Comparison of ENCODE assay signal across 8 cellular contexts in genomic region chr19:49590071-49590970, GRCh38. TPM values are rescaled to one million over a fixed set of nuclear protein-coding genes. Genes with fewer than 3 reads are reported as not detected.
DNase-seq lines count a peak whose midpoint lies in the region; ATAC-seq, FAIRE-seq and TF ChIP-seq lines count a peak whose summit lies in the region.

No MANE protein-coding gene starts in this region.

- H3K4me3 ChIP-seq in A549 (peak overlapping the region; percentile 63), WI38 (ENCODE audit: low read depth, low read length) (peak overlapping the region; percentile 65), bronchial epithelial cell (ENCODE audit: low read depth, low read length) (peak overlapping the region; percentile 45), smooth muscle cell (peak overlapping the region; percentile 85)

- H3K27ac ChIP-seq in A549 (peak overlapping the region; percentile 97 to 99), smooth muscle cell (ENCODE audit: low read depth) (peak overlapping the region; percentile 52)

- H3K4me2 ChIP-seq in A549 (peak overlapping the region; percentile 93), smooth muscle cell (peak overlapping the region; percentile 95)

- TF ChIP-seq POLR2A in A549 (IDR thresholded peaks at IDR 0.05; ENCODE audit: low read length), result peak; percentile 75
- peak; percentile 90 for TF ChIP-seq POLR2A in GM18526 (IDR thresholded peaks at IDR 0.05; ENCODE audit: extremely low read depth, insufficient read length)

- TF ChIP-seq CTCF in A549 (IDR thresholded peaks at IDR 0.05), result no peak; the same call in 2 of the 3 replicates
- no peak for TF ChIP-seq CTCF in WI38 (IDR thresholded peaks at IDR 0.05; ENCODE audit: low read depth, low read length)
- peak; percentile 5 for TF ChIP-seq CTCF in bronchial epithelial cell (IDR thresholded peaks at IDR 0.05; ENCODE audit: insufficient read depth, low read length, severe bottlenecking)
- TF ChIP-seq CTCF in smooth muscle cell (IDR thresholded peaks at IDR 0.05; ENCODE audit: borderline replicate concordance, insufficient read depth, poor library complexity, severe bottlenecking), result no peak

- peak overlapping the region; percentile 9 for H2AFZ ChIP-seq in smooth muscle cell (ENCODE audit: low read depth)

- ATAC-seq in A549, result peak; percentile 49 to 84
- ATAC-seq in HG03095 (IDR thresholded peaks at IDR 0.05; ENCODE audit: unreplicated experiment), result peak; percentile 47

- peaks cover 8% of the 10 kb centered on the region for H3F3A ChIP-seq in smooth muscle cell (ENCODE audit: low read depth)

- H4K20me1 ChIP-seq in smooth muscle cell (ENCODE audit: low read depth), result peaks cover 27% of the 10 kb centered on the region

- DNase-seq in A549 (ENCODE audit: low read depth in 1 of 2, low spot score in 1 of 2) (peak; percentile 97 to 99), NCI-H2227 (lab: John Stamatoyannopoulos, UW; ENCODE audit: unreplicated experiment) (peak; percentile 94), bronchial epithelial cell (ENCODE audit: low read depth) (peak; percentile 92), iPS-NIHi7 (ENCODE audit: extremely low spot score) (peak; percentile 95), smooth muscle cell (lab: John Stamatoyannopoulos, UW; ENCODE audit: unreplicated experiment) (peak; percentile 86)

- POLR2A ChIA-PET in A549 (lab: Yijun Ruan, JAX), result interaction anchor here (0.6 to 3.1 kb wide), 7 partner anchors 10 to 94 kb away, joined by 3 to 45 read pairs (median 5); partner anchors contain the start of genes NOSIP, PRRG2, RPS11 and RRAS

- H3K4me1 ChIP-seq in A549, result peaks cover 11% of the 10 kb centered on the region
- H3K4me1 ChIP-seq in smooth muscle cell (ENCODE audit: low read depth), result no peaks in the 10 kb centered on the region

- CTCF ChIA-PET in A549 (lab: Yijun Ruan, JAX), result interaction anchor here (0.7 to 3.3 kb wide), 4 partner anchors 10 to 91 kb away, joined by 3 to 18 read pairs (median 4); partner anchors contain the start of genes NOSIP and PRRG2

- FAIRE-seq in A549 (lab: Jason Lieb, UNC), result peak; percentile 13
- FAIRE-seq in bronchial epithelial cell (lab: Jason Lieb, UNC), result no peak

- H3K36me3 ChIP-seq in bronchial epithelial cell (ENCODE audit: control insufficient read depth, insufficient read depth, low read length), result peaks cover 10% of the 10 kb centered on the region
- no peaks in the 10 kb centered on the region for H3K36me3 ChIP-seq in smooth muscle cell (ENCODE audit: low read depth)

- H3K9me3 ChIP-seq in A549, result no peaks in the 10 kb centered on the region
- H3K9me3 ChIP-seq in smooth muscle cell (replicated peaks; ENCODE audit: low read depth), result no peaks in the 10 kb centered on the region

- under 1% methylated on average over 41 of the region's 58 CpGs for WGBS in A549 (ENCODE audit: missing lambda C conversion rate)
- 2% methylated on average over 53 of the region's 58 CpGs for WGBS in smooth muscle cell (ENCODE audit: low lambda C conversion rate)

- peak overlapping the region; percentile 45 for H3K9ac ChIP-seq in smooth muscle cell (ENCODE audit: low read depth)

- no peak for TF ChIP-seq EP300 in A549 (IDR thresholded peaks at IDR 0.05)

- peaks cover 31% of the 10 kb centered on the region for H3K79me2 ChIP-seq in smooth muscle cell (ENCODE audit: low read depth)

- no peak for TF ChIP-seq RAD21 in A549 (conservative IDR thresholded peaks at IDR 0.05 in 1 of 2, IDR thresholded peaks at IDR 0.05 in 1 of 2)

- no peaks in the 10 kb centered on the region for H3K27me3 ChIP-seq in bronchial epithelial cell (ENCODE audit: control insufficient read depth, insufficient read depth, low read length)
- no peaks in the 10 kb centered on the region for H3K27me3 ChIP-seq in smooth muscle cell (ENCODE audit: low read depth)

TF ChIP-seq in A549, 52 proteins besides CTCF, POLR2A, EP300 and RAD21 (continues in another document):
- TF ChIP-seq MYC (IDR thresholded peaks at IDR 0.05; ENCODE audit: borderline replicate concordance, low read length), result peak; percentile 49; the same call in 1 of the 2 replicates
- TF ChIP-seq, protein P1, sequence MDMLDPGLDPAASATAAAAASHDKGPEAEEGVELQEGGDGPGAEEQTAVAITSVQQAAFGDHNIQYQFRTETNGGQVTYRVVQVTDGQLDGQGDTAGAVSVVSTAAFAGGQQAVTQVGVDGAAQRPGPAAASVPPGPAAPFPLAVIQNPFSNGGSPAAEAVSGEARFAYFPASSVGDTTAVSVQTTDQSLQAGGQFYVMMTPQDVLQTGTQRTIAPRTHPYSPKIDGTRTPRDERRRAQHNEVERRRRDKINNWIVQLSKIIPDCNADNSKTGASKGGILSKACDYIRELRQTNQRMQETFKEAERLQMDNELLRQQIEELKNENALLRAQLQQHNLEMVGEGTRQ (IDR thresholded peaks at IDR 0.05), result no peak
- TF ChIP-seq, protein P2, sequence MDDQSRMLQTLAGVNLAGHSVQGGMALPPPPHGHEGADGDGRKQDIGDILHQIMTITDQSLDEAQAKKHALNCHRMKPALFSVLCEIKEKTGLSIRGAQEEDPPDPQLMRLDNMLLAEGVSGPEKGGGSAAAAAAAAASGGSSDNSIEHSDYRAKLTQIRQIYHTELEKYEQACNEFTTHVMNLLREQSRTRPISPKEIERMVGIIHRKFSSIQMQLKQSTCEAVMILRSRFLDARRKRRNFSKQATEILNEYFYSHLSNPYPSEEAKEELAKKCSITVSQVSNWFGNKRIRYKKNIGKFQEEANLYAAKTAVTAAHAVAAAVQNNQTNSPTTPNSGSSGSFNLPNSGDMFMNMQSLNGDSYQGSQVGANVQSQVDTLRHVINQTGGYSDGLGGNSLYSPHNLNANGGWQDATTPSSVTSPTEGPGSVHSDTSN (IDR thresholded peaks at IDR 0.05), result peak; percentile 22; the same call in 1 of the 2 replicates
- TF ChIP-seq GATA3 (IDR thresholded peaks at IDR 0.05; ENCODE audit: borderline replicate concordance), result peak; percentile 28; the same call in 1 of the 2 replicates
- TF ChIP-seq, protein P3, sequence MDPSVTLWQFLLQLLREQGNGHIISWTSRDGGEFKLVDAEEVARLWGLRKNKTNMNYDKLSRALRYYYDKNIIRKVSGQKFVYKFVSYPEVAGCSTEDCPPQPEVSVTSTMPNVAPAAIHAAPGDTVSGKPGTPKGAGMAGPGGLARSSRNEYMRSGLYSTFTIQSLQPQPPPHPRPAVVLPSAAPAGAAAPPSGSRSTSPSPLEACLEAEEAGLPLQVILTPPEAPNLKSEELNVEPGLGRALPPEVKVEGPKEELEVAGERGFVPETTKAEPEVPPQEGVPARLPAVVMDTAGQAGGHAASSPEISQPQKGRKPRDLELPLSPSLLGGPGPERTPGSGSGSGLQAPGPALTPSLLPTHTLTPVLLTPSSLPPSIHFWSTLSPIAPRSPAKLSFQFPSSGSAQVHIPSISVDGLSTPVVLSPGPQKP (IDR thresholded peaks at IDR 0.05; ENCODE audit: low read depth, low read length), result no peak

RNA-seq across cellular contexts. Expression of gene PRR12, which starts 0.7 kb away (rescaled TPM):
- 0.78 and 1.6 TPM in 2 replicates for polyA plus RNA-seq in A549 (2011; rRNA removed)
- polyA plus RNA-seq in A549 (2012; cell fraction: cytosol; rRNA removed), result 3.9 and 5.4 TPM in 2 replicates
- 12.6 and 13.4 TPM in 2 replicates for polyA plus RNA-seq in A549 (2012; cell fraction: nucleus; rRNA removed)
- polyA plus RNA-seq in A549 (2017; fragmentation: RNase III; extraction: RNeasy Plus Mini Kit Qiagen cat#74134 plus additional on column Dnase treatment), result 13.0 to 16.3 TPM (median 15.6 TPM) in 3 replicates
- 0.83 and 2.8 TPM in 2 replicates for polyA minus RNA-seq in A549 (2011; rRNA and poly(A)+ RNA removed)
- 0.79 and 1.9 TPM in 2 replicates for total RNA-seq in bronchial epithelial cell
- 2.9 and 4.5 TPM in 2 replicates for total RNA-seq in smooth muscle cell
- polyA plus RNA-seq in smooth muscle cell, result 1.7 and 3.2 TPM in 2 replicates

RNA-seq across cellular contexts. Expression of gene PRRG2, which starts 9.2 kb away (rescaled TPM):
- polyA plus RNA-seq in A549 (2011; rRNA removed) (0.53 and 0.82 TPM in 2 replicates), A549 (2017; fragmentation: RNase III; extraction: RNeasy Plus Mini Kit Qiagen cat#74134 plus additional on column Dnase treatment) (0.68 to 1.1 TPM (median 1.0 TPM) in 3 replicates), smooth muscle cell (0.24 and 1.0 TPM in 2 replicates)
- 0.45 and 0.54 TPM in 2 replicates for polyA plus RNA-seq in A549 (2012; cell fraction: cytosol; rRNA removed)
- 0.55 and 0.66 TPM in 2 replicates for polyA plus RNA-seq in A549 (2012; cell fraction: nucleus; rRNA removed)
- polyA minus RNA-seq in A549 (2011; rRNA and poly(A)+ RNA removed), result 0.44 and 0.54 TPM in 2 replicates
- total RNA-seq in bronchial epithelial cell (4.5 and 6.3 TPM in 2 replicates), smooth muscle cell (13.5 TPM in 1 of 2 replicates, not detected in the other)

RNA-seq across cellular contexts. Expression of gene NOSIP, which starts 10.0 kb away (rescaled TPM):
- 49.0 and 52.5 TPM in 2 replicates for polyA plus RNA-seq in A549 (2011; rRNA removed)
- 187 and 189 TPM in 2 replicates for polyA plus RNA-seq in A549 (2012; cell fraction: cytosol; rRNA removed)
- polyA plus RNA-seq in A549 (2012; cell fraction: nucleus; rRNA removed), result 179 and 276 TPM in 2 replicates
- 98.0 to 105 TPM (median 101 TPM) in 3 replicates for polyA plus RNA-seq in A549 (2017; fragmentation: RNase III; extraction: RNeasy Plus Mini Kit Qiagen cat#74134 plus additional on column Dnase treatment)
- 67.2 and 78.2 TPM in 2 replicates for polyA minus RNA-seq in A549 (2011; rRNA and poly(A)+ RNA removed)
- 71.1 and 78.0 TPM in 2 replicates for total RNA-seq in bronchial epithelial cell
- 45.0 and 55.5 TPM in 2 replicates for total RNA-seq in smooth muscle cell
- polyA plus RNA-seq in smooth muscle cell, result 95.7 and 134 TPM in 2 replicates

RNA-seq across cellular contexts. Expression of gene RRAS, which starts 49.6 kb away (rescaled TPM):
- polyA plus RNA-seq in A549 (2011; rRNA removed), result 45.9 and 47.6 TPM in 2 replicates
- 217 and 248 TPM in 2 replicates for polyA plus RNA-seq in A549 (2012; cell fraction: cytosol; rRNA removed)
- 168 and 175 TPM in 2 replicates for polyA plus RNA-seq in A549 (2012; cell fraction: nucleus; rRNA removed)
- polyA plus RNA-seq in A549 (2017; fragmentation: RNase III; extraction: RNeasy Plus Mini Kit Qiagen cat#74134 plus additional on column Dnase treatment), result 49.2 to 55.4 TPM (median 50.2 TPM) in 3 replicates
- 33.7 and 42.6 TPM in 2 replicates for polyA minus RNA-seq in A549 (2011; rRNA and poly(A)+ RNA removed)
- total RNA-seq in bronchial epithelial cell, result 24.2 and 44.4 TPM in 2 replicates
- 82.3 and 86.5 TPM in 2 replicates for total RNA-seq in smooth muscle cell
- polyA plus RNA-seq in smooth muscle cell, result 224 and 248 TPM in 2 replicates

RNA-seq across cellular contexts. Expression of gene SCAF1, which starts 51.7 kb away (rescaled TPM):
- polyA plus RNA-seq in A549 (2011; rRNA removed) (4.0 and 6.1 TPM in 2 replicates), A549 (2017; fragmentation: RNase III; extraction: RNeasy Plus Mini Kit Qiagen cat#74134 plus additional on column Dnase treatment) (41.0 to 47.9 TPM (median 47.2 TPM) in 3 replicates), smooth muscle cell (12.1 and 15.9 TPM in 2 replicates)
- 19.9 and 23.2 TPM in 2 replicates for polyA plus RNA-seq in A549 (2012; cell fraction: cytosol; rRNA removed)
- polyA plus RNA-seq in A549 (2012; cell fraction: nucleus; rRNA removed), result 46.7 and 82.1 TPM in 2 replicates
- 2.1 and 5.1 TPM in 2 replicates for polyA minus RNA-seq in A549 (2011; rRNA and poly(A)+ RNA removed)
- total RNA-seq in bronchial epithelial cell (5.5 and 9.6 TPM in 2 replicates), smooth muscle cell (7.9 and 10.2 TPM in 2 replicates)

Comparison
In these comparisons a context has a peak if more than half of its experiments do, and no peak if none do; other contexts are left out.
1. Peak in every context shown above with its lines: DNase-seq, ATAC-seq, H3K4me3 ChIP-seq and H3K27ac ChIP-seq.